In the genomic region with DNA sequence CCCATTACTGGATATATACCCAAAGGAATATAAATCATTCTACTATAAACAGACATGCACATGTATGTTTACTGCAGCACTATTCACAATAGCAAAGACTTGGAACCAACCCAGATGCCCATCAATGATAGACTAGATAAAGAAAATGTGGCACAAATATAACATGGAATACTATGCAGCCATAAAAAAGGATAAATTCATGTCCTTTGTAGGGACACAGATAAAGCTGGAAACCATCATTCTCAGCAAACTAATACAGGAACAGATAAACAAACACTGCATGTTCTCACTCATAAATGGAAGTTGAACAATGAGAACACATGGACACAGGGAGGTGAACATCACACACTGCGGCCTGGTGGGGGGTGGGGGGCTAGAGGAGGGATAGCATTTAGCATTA, we compare ENCODE assay signal across 15 cellular contexts. TPM values are rescaled to one million over a fixed set of nuclear protein-coding genes. Genes with fewer than 3 reads are reported as not detected.
"Had no signal": no experiment of that assay in that cellular context is flagged by ENCODE, and none has a peak within 500 bp of the region (broad histone marks: within the 10 kb centered on the region; RNA-seq: fewer than 3 reads in every experiment).

No MANE protein-coding gene starts in this region.

RNA-seq across cellular contexts. Expression of gene CAPZA3, which starts 28.6 kb away (rescaled TPM):
- total RNA-seq: subcutaneous adipose tissue, temporal lobe, thoracic aorta, tibial nerve, transverse colon, upper lobe of left lung, upper lobe of right lung, ureter, urinary bladder, vagina had no signal
- polyA plus RNA-seq: urinary bladder had no signal

RNA-seq across cellular contexts. Expression of gene PLCZ1, which starts 28.7 kb away (rescaled TPM):
- total RNA-seq: subcutaneous adipose tissue, suprapubic skin, thoracic aorta, thyroid gland, tibial nerve, transverse colon, upper lobe of left lung, upper lobe of right lung, ureter, urinary bladder, uterus, vagina had no signal
- polyA plus RNA-seq: stomach, thymus, urinary bladder had no signal
